1 cellular context compared by ENCODE assay signal in genomic region chr13:99332456-99332855, GRCh38.
TF ChIP-seq lines count a peak whose summit lies in the region.

No MANE protein-coding gene starts in this region.

TF ChIP-seq in GM12878, 131 proteins besides CTCF, POLR2A, EP300 and RAD21:
- TF ChIP-seq MYB (IDR thresholded peaks at IDR 0.05; ENCODE audit: borderline replicate concordance, low read depth, low read length) (no peak), SIX5 (IDR thresholded peaks at IDR 0.05; ENCODE audit: low read depth, low read length, severe bottlenecking) (no peak), WRNIP1 (IDR thresholded peaks at IDR 0.05; ENCODE audit: borderline replicate concordance, low read depth, low read length) (no peak), E2F8 (IDR thresholded peaks at IDR 0.05; ENCODE audit: low read depth, partially characterized antibody) (no peak), ZBTB4 (CRISPR knock-in tag; IDR thresholded peaks at IDR 0.05) (no peak), ETV6 (conservative IDR thresholded peaks at IDR 0.05 in 1 of 2, IDR thresholded peaks at IDR 0.05 in 1 of 2; ENCODE audit: borderline replicate concordance in 1 of 2, low read depth in 1 of 2) (no peak), ZBTB11 (CRISPR knock-in tag; IDR thresholded peaks at IDR 0.05) (no peak), SMARCA5 (IDR thresholded peaks at IDR 0.05) (no peak), EED (IDR thresholded peaks at IDR 0.05; ENCODE audit: low read depth) (no peak), RB1 (IDR thresholded peaks at IDR 0.05; ENCODE audit: borderline replicate concordance) (no peak), TCF7 (IDR thresholded peaks at IDR 0.05; ENCODE audit: borderline replicate concordance) (no peak), CUX1 (IDR thresholded peaks at IDR 0.05; ENCODE audit: insufficient replicate concordance, low read depth, low read length) (no peak), CREB1 (IDR thresholded peaks at IDR 0.05; ENCODE audit: low read depth) (no peak), FOXM1 (IDR thresholded peaks at IDR 0.05; ENCODE audit: low read depth, low read length) (no peak), GABPA (IDR thresholded peaks at IDR 0.05; ENCODE audit: low read depth) (no peak)
